ENCODE assay signal across 23 cellular contexts in the genomic region with DNA sequence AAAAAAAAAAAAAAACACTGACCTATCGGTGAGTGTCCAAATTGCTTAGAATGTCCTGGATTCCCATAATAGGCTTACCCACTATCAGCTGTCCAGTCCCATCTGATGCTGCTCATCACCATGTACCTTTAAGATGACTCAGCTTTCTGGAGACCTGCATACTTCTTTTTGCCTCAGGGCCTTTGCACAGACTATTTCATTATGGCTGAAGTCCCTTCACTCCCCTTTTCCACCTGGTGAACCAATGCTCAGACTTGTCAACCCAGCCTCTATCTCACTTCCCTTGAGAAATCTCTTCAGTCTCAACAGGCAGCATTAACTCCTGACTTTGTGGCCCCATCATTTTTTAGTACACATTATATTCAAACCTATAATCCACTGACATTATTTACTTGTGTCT.
"Had no signal": no experiment of that assay in that cellular context is flagged by ENCODE, and none has a peak within 500 bp of the region (broad histone marks: within the 10 kb centered on the region; RNA-seq: fewer than 3 reads in every experiment).

No MANE protein-coding gene starts in this region.

- H3K36me3 ChIP-seq: esophagus muscularis mucosa, gastroesophageal sphincter, heart left ventricle, left lung, lower lobe of right lung had no signal

- H3K27me3 ChIP-seq: foreskin keratinocyte, hepatocyte had no signal

- DNase-seq: dermis blood vessel endothelial cell; dorsolateral prefrontal cortex; effector CD4-positive, alpha-beta T cell; effector memory CD4-positive, alpha-beta T cell; heart left ventricle; hypothalamus; immature natural killer cell; left cardiac atrium; left lung; left ventricle myocardium superior; lower lobe of right lung; mesenchymal stem cell; mucosa of descending colon had no signal

- H3K4me1 ChIP-seq: esophagus muscularis mucosa, foreskin keratinocyte, gastroesophageal sphincter, heart left ventricle, left lung, lower lobe of right lung had no signal

- H3K79me2 ChIP-seq: hepatocyte had no signal

- H2AFZ ChIP-seq: hepatocyte had no signal

- H3K9me3 ChIP-seq: esophagus muscularis mucosa, gastroesophageal sphincter, heart left ventricle, left lung, lower lobe of right lung, mucosa of descending colon had no signal

- H3K27ac Mint-ChIP-seq: immature natural killer cell, mesothelial cell of epicardium had no signal

- H3K9me3 Mint-ChIP-seq: immature natural killer cell, mesothelial cell of epicardium had no signal

- H3K4me1 Mint-ChIP-seq: immature natural killer cell had no signal

- H3K4me3 Mint-ChIP-seq: immature natural killer cell, mesothelial cell of epicardium had no signal

- FAIRE-seq: colon, endothelial cell of umbilical vein, frontal cortex, keratinocyte had no signal

- H3K36me3 Mint-ChIP-seq: immature natural killer cell, mesothelial cell of epicardium had no signal

- H3K4me2 ChIP-seq: hepatocyte had no signal

- H3K27ac ChIP-seq: coronary artery, dorsolateral prefrontal cortex, esophagus muscularis mucosa, foreskin keratinocyte, gastroesophageal sphincter, heart left ventricle, hepatocyte, left lung, lower lobe of right lung had no signal

- H3K4me3 ChIP-seq: coronary artery, dorsolateral prefrontal cortex, esophagus muscularis mucosa, gastroesophageal sphincter, heart left ventricle, hepatocyte, left lung, lower lobe of right lung, mucosa of descending colon had no signal
